Comparison of ENCODE assay signal across 1 cellular context in the genomic region with DNA sequence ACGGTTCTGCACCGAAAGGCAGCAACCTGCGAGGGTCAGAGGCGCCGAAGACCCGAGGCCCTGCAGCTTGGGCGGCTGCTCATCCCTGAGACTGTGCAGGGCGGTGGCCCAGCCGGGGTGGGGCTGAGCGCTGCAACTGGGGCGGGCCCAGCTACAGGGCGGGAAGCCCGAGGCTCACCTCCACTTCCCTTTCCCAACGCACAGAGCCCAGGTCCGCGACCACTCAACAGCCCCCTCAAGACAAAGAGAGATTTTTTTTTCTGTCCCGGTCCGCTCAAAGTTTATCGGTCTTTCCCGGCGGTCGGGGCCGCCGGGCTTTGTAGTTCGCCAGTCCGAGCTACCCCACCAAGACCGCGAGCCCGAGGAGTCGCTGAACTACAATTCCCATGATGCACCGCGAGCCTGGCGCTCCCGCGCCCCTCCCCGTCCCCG.
TF ChIP-seq lines count a peak whose summit lies in the region.

No MANE protein-coding gene starts in this region.

TF ChIP-seq in HepG2, 621 proteins besides CTCF, POLR2A, EP300 and RAD21 (continued from another document and continues in another):
- no peak for TF ChIP-seq MAFG (CRISPR knock-in tag; IDR thresholded peaks at IDR 0.05)
- TF ChIP-seq, protein P1, sequence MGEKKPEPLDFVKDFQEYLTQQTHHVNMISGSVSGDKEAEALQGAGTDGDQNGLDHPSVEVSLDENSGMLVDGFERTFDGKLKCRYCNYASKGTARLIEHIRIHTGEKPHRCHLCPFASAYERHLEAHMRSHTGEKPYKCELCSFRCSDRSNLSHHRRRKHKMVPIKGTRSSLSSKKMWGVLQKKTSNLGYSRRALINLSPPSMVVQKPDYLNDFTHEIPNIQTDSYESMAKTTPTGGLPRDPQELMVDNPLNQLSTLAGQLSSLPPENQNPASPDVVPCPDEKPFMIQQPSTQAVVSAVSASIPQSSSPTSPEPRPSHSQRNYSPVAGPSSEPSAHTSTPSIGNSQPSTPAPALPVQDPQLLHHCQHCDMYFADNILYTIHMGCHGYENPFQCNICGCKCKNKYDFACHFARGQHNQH (CRISPR knock-in tag; IDR thresholded peaks at IDR 0.05) = 0 out of 2 replicates have a peak, but pooled peaks have one; percentile 12
- TF ChIP-seq FOXC1 (CRISPR knock-in tag; IDR thresholded peaks at IDR 0.05; ENCODE audit: borderline replicate concordance) = no peak
- TF ChIP-seq, protein P2, sequence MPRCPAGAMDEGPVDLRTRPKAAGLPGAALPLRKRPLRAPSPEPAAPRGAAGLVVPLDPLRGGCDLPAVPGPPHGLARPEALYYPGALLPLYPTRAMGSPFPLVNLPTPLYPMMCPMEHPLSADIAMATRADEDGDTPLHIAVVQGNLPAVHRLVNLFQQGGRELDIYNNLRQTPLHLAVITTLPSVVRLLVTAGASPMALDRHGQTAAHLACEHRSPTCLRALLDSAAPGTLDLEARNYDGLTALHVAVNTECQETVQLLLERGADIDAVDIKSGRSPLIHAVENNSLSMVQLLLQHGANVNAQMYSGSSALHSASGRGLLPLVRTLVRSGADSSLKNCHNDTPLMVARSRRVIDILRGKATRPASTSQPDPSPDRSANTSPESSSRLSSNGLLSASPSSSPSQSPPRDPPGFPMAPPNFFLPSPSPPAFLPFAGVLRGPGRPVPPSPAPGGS (CRISPR knock-in tag; IDR thresholded peaks at IDR 0.05) = no peak
- no peak for TF ChIP-seq HIC2 (CRISPR knock-in tag; IDR thresholded peaks at IDR 0.05; ENCODE audit: low read depth)
- TF ChIP-seq PRDM15 (CRISPR knock-in tag; IDR thresholded peaks at IDR 0.05) = no peak; the same call in 1 of the 2 replicates
- no peak for TF ChIP-seq ARID2 (CRISPR knock-in tag; IDR thresholded peaks at IDR 0.05; ENCODE audit: borderline replicate concordance)
- no peak for TF ChIP-seq PRMT3 (CRISPR knock-in tag; IDR thresholded peaks at IDR 0.05; ENCODE audit: borderline replicate concordance, low read depth)
- no peak; the same call in 1 of the 2 replicates for TF ChIP-seq POGK (CRISPR knock-in tag; conservative IDR thresholded peaks at IDR 0.05)
- no peak for TF ChIP-seq ZNF484 (CRISPR knock-in tag; IDR thresholded peaks at IDR 0.05; ENCODE audit: borderline replicate concordance, low read depth)
- TF ChIP-seq SPEN (CRISPR knock-in tag; IDR thresholded peaks at IDR 0.05; ENCODE audit: low read depth) = 0 out of 2 replicates have a peak, but pooled peaks have one; percentile 11
- TF ChIP-seq PHF8 (CRISPR knock-in tag; IDR thresholded peaks at IDR 0.05) = peak; percentile 69
- TF ChIP-seq SMYD3 (CRISPR knock-in tag; IDR thresholded peaks at IDR 0.05) = no peak
- no peak for TF ChIP-seq ZBTB1 (CRISPR knock-in tag; IDR thresholded peaks at IDR 0.05; ENCODE audit: borderline replicate concordance)
- peak; percentile 43; the same call in 1 of the 2 replicates for TF ChIP-seq ZNF263 (CRISPR knock-in tag; IDR thresholded peaks at IDR 0.05)
- TF ChIP-seq AHR (CRISPR knock-in tag; IDR thresholded peaks at IDR 0.05) = no peak
- TF ChIP-seq EEA1 (CRISPR knock-in tag; IDR thresholded peaks at IDR 0.05; ENCODE audit: borderline replicate concordance) = no peak
- TF ChIP-seq ELF4 (CRISPR knock-in tag; IDR thresholded peaks at IDR 0.05; ENCODE audit: borderline replicate concordance) = no peak
- TF ChIP-seq ATF5 (CRISPR knock-in tag; IDR thresholded peaks at IDR 0.05; ENCODE audit: low read depth) = no peak
- no peak for TF ChIP-seq ETV6 (CRISPR knock-in tag; conservative IDR thresholded peaks at IDR 0.05)
- TF ChIP-seq HDAC2 (CRISPR knock-in tag; IDR thresholded peaks at IDR 0.05) = no peak
- no peak for TF ChIP-seq ZNF30 (CRISPR knock-in tag; IDR thresholded peaks at IDR 0.05)
- TF ChIP-seq CREBL2 (CRISPR knock-in tag; IDR thresholded peaks at IDR 0.05; ENCODE audit: borderline replicate concordance) = no peak
- peak; percentile 95 for TF ChIP-seq ZNF143 (CRISPR knock-in tag; IDR thresholded peaks at IDR 0.05)
- no peak for TF ChIP-seq ZMAT3 (CRISPR knock-in tag; conservative IDR thresholded peaks at IDR 0.05)
- peak; percentile 89; the same call in 1 of the 2 replicates for TF ChIP-seq KLF12 (CRISPR knock-in tag; IDR thresholded peaks at IDR 0.05; ENCODE audit: borderline replicate concordance)
- no peak for TF ChIP-seq NR2F2 (IDR thresholded peaks at IDR 0.05; ENCODE audit: borderline replicate concordance, low read depth)
- no peak for TF ChIP-seq MXI1 (IDR thresholded peaks at IDR 0.05; ENCODE audit: borderline replicate concordance, low read depth, low read length)
- TF ChIP-seq HOXD1 (CRISPR knock-in tag; IDR thresholded peaks at IDR 0.05) = 0 out of 2 replicates have a peak, but pooled peaks have one; percentile 15
- TF ChIP-seq YY1 (IDR thresholded peaks at IDR 0.05; ENCODE audit: insufficient read depth, insufficient replicate concordance, low read depth, low read length) = no peak
- no peak for TF ChIP-seq CHD2 (IDR thresholded peaks at IDR 0.05; ENCODE audit: low read depth, low read length)
- TF ChIP-seq ZNF546 (CRISPR knock-in tag; conservative IDR thresholded peaks at IDR 0.05) = 0 out of 2 replicates have a peak, but pooled peaks have one; percentile 23
- 0 out of 2 replicates have a peak, but pooled peaks have one; percentile 74 for TF ChIP-seq ZSCAN20 (CRISPR knock-in tag; IDR thresholded peaks at IDR 0.05; ENCODE audit: borderline replicate concordance)
- TF ChIP-seq HBP1 (CRISPR knock-in tag; IDR thresholded peaks at IDR 0.05; ENCODE audit: low read depth) = no peak
- TF ChIP-seq, protein P3, sequence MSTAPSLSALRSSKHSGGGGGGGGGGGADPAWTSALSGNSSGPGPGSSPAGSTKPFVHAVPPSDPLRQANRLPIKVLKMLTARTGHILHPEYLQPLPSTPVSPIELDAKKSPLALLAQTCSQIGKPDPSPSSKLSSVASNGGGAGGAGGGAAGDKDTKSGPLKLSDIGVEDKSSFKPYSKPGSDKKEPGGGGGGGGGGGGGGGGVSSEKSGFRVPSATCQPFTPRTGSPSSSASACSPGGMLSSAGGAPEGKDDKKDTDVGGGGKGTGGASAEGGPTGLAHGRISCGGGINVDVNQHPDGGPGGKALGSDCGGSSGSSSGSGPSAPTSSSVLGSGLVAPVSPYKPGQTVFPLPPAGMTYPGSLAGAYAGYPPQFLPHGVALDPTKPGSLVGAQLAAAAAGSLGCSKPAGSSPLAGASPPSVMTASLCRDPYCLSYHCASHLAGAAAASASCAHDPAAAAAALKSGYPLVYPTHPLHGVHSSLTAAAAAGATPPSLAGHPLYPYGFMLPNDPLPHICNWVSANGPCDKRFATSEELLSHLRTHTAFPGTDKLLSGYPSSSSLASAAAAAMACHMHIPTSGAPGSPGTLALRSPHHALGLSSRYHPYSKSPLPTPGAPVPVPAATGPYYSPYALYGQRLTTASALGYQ (CRISPR knock-in tag; IDR thresholded peaks at IDR 0.05) = peak; percentile 18; the same call in 1 of the 2 replicates
- no peak for TF ChIP-seq ARHGAP35 (CRISPR knock-in tag; IDR thresholded peaks at IDR 0.05; ENCODE audit: borderline replicate concordance)
- TF ChIP-seq, protein P4, sequence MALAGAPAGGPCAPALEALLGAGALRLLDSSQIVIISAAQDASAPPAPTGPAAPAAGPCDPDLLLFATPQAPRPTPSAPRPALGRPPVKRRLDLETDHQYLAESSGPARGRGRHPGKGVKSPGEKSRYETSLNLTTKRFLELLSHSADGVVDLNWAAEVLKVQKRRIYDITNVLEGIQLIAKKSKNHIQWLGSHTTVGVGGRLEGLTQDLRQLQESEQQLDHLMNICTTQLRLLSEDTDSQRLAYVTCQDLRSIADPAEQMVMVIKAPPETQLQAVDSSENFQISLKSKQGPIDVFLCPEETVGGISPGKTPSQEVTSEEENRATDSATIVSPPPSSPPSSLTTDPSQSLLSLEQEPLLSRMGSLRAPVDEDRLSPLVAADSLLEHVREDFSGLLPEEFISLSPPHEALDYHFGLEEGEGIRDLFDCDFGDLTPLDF (CRISPR knock-in tag; IDR thresholded peaks at IDR 0.05) = peak; percentile 86
- TF ChIP-seq SNAI1 (CRISPR knock-in tag; IDR thresholded peaks at IDR 0.05; ENCODE audit: borderline replicate concordance) = no peak
- peak; percentile 47; the same call in 1 of the 2 replicates for TF ChIP-seq NR2C2 (CRISPR knock-in tag; IDR thresholded peaks at IDR 0.05; ENCODE audit: borderline replicate concordance)
- no peak for TF ChIP-seq ELK4 (CRISPR knock-in tag; IDR thresholded peaks at IDR 0.05; ENCODE audit: borderline replicate concordance)
